ENCODE assay signal across 17 cellular contexts in the genomic region with DNA sequence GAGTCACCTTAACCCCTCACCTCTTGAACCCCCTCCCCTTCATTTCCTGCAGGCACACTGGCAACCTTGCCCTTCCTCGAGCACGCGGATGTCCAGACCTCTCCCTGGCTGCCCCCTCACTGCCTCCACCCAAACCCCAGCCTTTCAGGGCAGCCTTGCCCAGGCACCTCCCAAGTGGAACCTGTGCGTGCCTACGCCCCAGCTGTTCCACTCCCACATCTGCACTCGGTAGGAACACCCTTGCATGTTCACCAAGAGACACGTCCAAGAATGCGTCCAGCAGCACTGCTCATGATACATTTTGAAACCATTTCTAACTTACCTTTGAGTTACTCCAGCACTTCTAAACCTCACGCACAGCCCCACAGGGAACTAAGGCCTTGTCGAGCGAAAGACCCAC.
DNase-seq lines count a peak whose midpoint lies in the region; ATAC-seq and TF ChIP-seq lines count a peak whose summit lies in the region.
"Had no signal": no experiment of that assay in that cellular context is flagged by ENCODE, and none has a peak within 500 bp of the region (broad histone marks: within the 10 kb centered on the region; RNA-seq: fewer than 3 reads in every experiment).

No MANE protein-coding gene starts in this region.

- H3K4me1 ChIP-seq in GM23338 (ENCODE audit: insufficient read depth), result no peaks in the 10 kb centered on the region
- no peaks in the 10 kb centered on the region for H3K4me1 ChIP-seq in IMR-90 (ENCODE audit: control insufficient read depth, insufficient read depth, low read length)
- H3K4me1 ChIP-seq in spleen, result no peaks in the 10 kb centered on the region
- no peaks in the 10 kb centered on the region for H3K4me1 ChIP-seq in gastrocnemius medialis
- H3K4me1 ChIP-seq: HAP-1 had no signal

- H2BK20ac ChIP-seq in IMR-90 (ENCODE audit: low read depth, low read length), result no peak overlapping the region

- POLR2A ChIA-PET in IMR-90 (lab: Charles Lee; ENCODE audit: unreplicated experiment), result no interaction called here

- 86% methylated on average over 9 of the region's 11 CpGs; no CpG with 5 or more reads in 1 of the 2 experiments for WGBS in IMR-90 (ENCODE audit: extremely low coverage in 2 of 2, insufficient read length in 1 of 2), 2 experiments
- 82 to 95% (median 83%) methylated on average over 11 of the region's 11 CpGs for WGBS in spleen, 5 donors

- TF ChIP-seq POLR2A in IMR-90 (IDR thresholded peaks at IDR 0.05; ENCODE audit: low read depth, low read length), result no peak
- TF ChIP-seq POLR2A in spleen (IDR thresholded peaks at IDR 0.05), result no peak
- no peak for TF ChIP-seq POLR2A in gastrocnemius medialis (IDR thresholded peaks at IDR 0.05)

- BruUV-seq in IMR-90 (replicated peaks; lab: Mats Ljungman, UMichigan), result no TSS peak

- H3K27ac ChIP-seq in GM23338 (ENCODE audit: low read depth), result no peak overlapping the region
- no peak overlapping the region for H3K27ac ChIP-seq in IMR-90 (ENCODE audit: insufficient read depth, low read length)
- H3K27ac ChIP-seq in spleen, result no peak overlapping the region
- no peak overlapping the region for H3K27ac ChIP-seq in gastrocnemius medialis
- H3K27ac ChIP-seq: GM23248 had no signal

- no peak overlapping the region for H3K23ac ChIP-seq in IMR-90 (ENCODE audit: low read depth, low read length)

- no peak overlapping the region for H4K5ac ChIP-seq in IMR-90 (ENCODE audit: low read depth, low read length)

- H3K27ac Mint-ChIP-seq in GM23338 (no peak overlapping the region), neural crest cell (ENCODE audit: unreplicated experiment) (peak overlapping the region; percentile 59)
- H3K27ac Mint-ChIP-seq in activated CD8-positive, alpha-beta memory T cell treated with anti-CD3 and anti-CD28 coated beads, Interleukin-2, amount 10 ng/mL, durations not matched to agents 7 days and 5 days, result no peak overlapping the region
- H3K27ac Mint-ChIP-seq: HFFc6 had no signal

- H3K79me2 ChIP-seq in GM23338 (replicated peaks; ENCODE audit: insufficient read depth), result no peaks in the 10 kb centered on the region

- H3K36me3 Mint-ChIP-seq in GM23338 (ENCODE audit: low read depth) (no peaks in the 10 kb centered on the region), neural crest cell (ENCODE audit: low read depth) (no peaks in the 10 kb centered on the region)
- no peaks in the 10 kb centered on the region for H3K36me3 Mint-ChIP-seq in activated CD8-positive, alpha-beta memory T cell treated with anti-CD3 and anti-CD28 coated beads, Interleukin-2, amount 10 ng/mL, durations not matched to agents 7 days and 5 days
- H3K36me3 Mint-ChIP-seq: CD4-positive, alpha-beta memory T cell had no signal

- no peak for TF ChIP-seq RAD21 in IMR-90 (IDR thresholded peaks at IDR 0.05; ENCODE audit: low read length)

- H3K4ac ChIP-seq in IMR-90 (ENCODE audit: low read depth, low read length), result no peak overlapping the region

- TF ChIP-seq CTCF in GM23338 (conservative IDR thresholded peaks at IDR 0.05; ENCODE audit: low read depth in 2 of 2) (no peak), IMR-90 (conservative IDR thresholded peaks at IDR 0.05; ENCODE audit: low read depth, low read length) (no peak), neural crest cell (conservative IDR thresholded peaks at IDR 0.05) (no peak), spleen (IDR thresholded peaks at IDR 0.05 in 8 of 11, conservative IDR thresholded peaks at IDR 0.05 in 3 of 11) (no peak), gastrocnemius medialis (IDR thresholded peaks at IDR 0.05 in 4 of 5, conservative IDR thresholded peaks at IDR 0.05 in 1 of 5) (no peak)

- no peaks in the 10 kb centered on the region for H3F3A ChIP-seq in GM23338 (replicated peaks; ENCODE audit: low read depth)

- H3K4me2 ChIP-seq in GM23338 (no peak overlapping the region), IMR-90 (ENCODE audit: low read depth, low read length) (no peak overlapping the region)

- no peak overlapping the region for H3K4me3 Mint-ChIP-seq in GM23338
- no peak overlapping the region for H3K4me3 Mint-ChIP-seq in neural crest cell
- H3K4me3 Mint-ChIP-seq in activated CD8-positive, alpha-beta memory T cell treated with anti-CD3 and anti-CD28 coated beads, Interleukin-2, amount 10 ng/mL, durations not matched to agents 7 days and 5 days, result no peak overlapping the region
- H3K4me3 Mint-ChIP-seq: CD4-positive, alpha-beta memory T cell; HFFc6 had no signal

- H3K4me3 ChIP-seq in GM23338 (no peak overlapping the region), IMR-90 (ENCODE audit: insufficient read depth, low read depth, low read length) (no peak overlapping the region), spleen (no peak overlapping the region), gastrocnemius medialis (no peak overlapping the region)
- H3K4me3 ChIP-seq: GM23248, HAP-1 had no signal

- H3K9me3 Mint-ChIP-seq in GM23338, result no peaks in the 10 kb centered on the region
- H3K9me3 Mint-ChIP-seq in neural crest cell, result no peaks in the 10 kb centered on the region
- H3K9me3 Mint-ChIP-seq in activated CD8-positive, alpha-beta memory T cell treated with anti-CD3 and anti-CD28 coated beads, Interleukin-2, amount 10 ng/mL, durations not matched to agents 7 days and 5 days (ENCODE audit: low read depth), result no peaks in the 10 kb centered on the region
- H3K9me3 Mint-ChIP-seq: CD4-positive, alpha-beta memory T cell; HFFc6 had no signal

- no peaks in the 10 kb centered on the region for H3K27me3 Mint-ChIP-seq in GM23338 (ENCODE audit: insufficient read depth, low read depth, poor library complexity)
- no peaks in the 10 kb centered on the region for H3K27me3 Mint-ChIP-seq in neural crest cell (ENCODE audit: low read depth)
- peaks cover 2% of the 10 kb centered on the region for H3K27me3 Mint-ChIP-seq in activated CD8-positive, alpha-beta memory T cell treated with anti-CD3 and anti-CD28 coated beads, Interleukin-2, amount 10 ng/mL, durations not matched to agents 7 days and 5 days
- H3K27me3 Mint-ChIP-seq: CD4-positive, alpha-beta memory T cell had no signal

- H2AK5ac ChIP-seq in IMR-90 (ENCODE audit: low read depth, low read length), result no peak overlapping the region

- H3K36me3 ChIP-seq in GM23338 (ENCODE audit: insufficient read depth), result no peaks in the 10 kb centered on the region
- no peaks in the 10 kb centered on the region for H3K36me3 ChIP-seq in IMR-90 (ENCODE audit: control insufficient read depth, insufficient read depth, low read length)
- H3K36me3 ChIP-seq in spleen, result no peaks in the 10 kb centered on the region
- H3K36me3 ChIP-seq in gastrocnemius medialis, result no peaks in the 10 kb centered on the region
- H3K36me3 ChIP-seq: HAP-1 had no signal

- no peak overlapping the region for H3K14ac ChIP-seq in IMR-90 (replicated peaks; ENCODE audit: low read depth, low read length)

- no peak overlapping the region for H2BK5ac ChIP-seq in IMR-90 (ENCODE audit: low read depth, low read length, poor library complexity, severe bottlenecking)

- no peak overlapping the region for H4K91ac ChIP-seq in IMR-90 (ENCODE audit: insufficient read depth, low read depth, low read length)

- no peaks in the 10 kb centered on the region for H3K9me2 ChIP-seq in GM23338 (ENCODE audit: insufficient read depth)

- H3K9me3 ChIP-seq in IMR-90 (ENCODE audit: control insufficient read depth, insufficient read depth, low read length) (no peaks in the 10 kb centered on the region), spleen (no peaks in the 10 kb centered on the region), gastrocnemius medialis (no peaks in the 10 kb centered on the region)
- H3K9me3 ChIP-seq: HAP-1 had no signal

- no peak overlapping the region for H2AK9ac ChIP-seq in IMR-90 (replicated peaks; ENCODE audit: low read depth, low read length, poor library complexity)

- H3K4me1 Mint-ChIP-seq in GM23338 (peaks cover 7% of the 10 kb centered on the region; the same call in 2 of the 3 replicates), neural crest cell (no peaks in the 10 kb centered on the region)
- peaks cover 2% of the 10 kb centered on the region for H3K4me1 Mint-ChIP-seq in activated CD8-positive, alpha-beta memory T cell treated with anti-CD3 and anti-CD28 coated beads, Interleukin-2, amount 10 ng/mL, durations not matched to agents 7 days and 5 days

- H3K18ac ChIP-seq in IMR-90 (ENCODE audit: low read depth, low read length), result no peak overlapping the region

- in situ Hi-C loops in IMR-90 (cut with MboI; ENCODE audit: low sequenced_read_pairs), result no loop called here
- in situ Hi-C loops in gastrocnemius medialis (cut with MboI; ENCODE audit: low sequenced_read_pairs in 4 of 4), result no loop called here

- no peak overlapping the region for H2BK120ac ChIP-seq in IMR-90 (ENCODE audit: low read depth, low read length)

- DNase-seq in GM23338 (ENCODE audit: low spot score), result no peak
- DNase-seq in IMR-90, result no peak
- no peak for DNase-seq in neural crest cell (ENCODE audit: low read depth, low spot score)
- peak; percentile 54 for DNase-seq in spleen
- DNase-seq in activated CD8-positive, alpha-beta memory T cell treated with anti-CD3 and anti-CD28 coated beads, Interleukin-2, amount 10 ng/mL, durations not matched to agents 7 days and 5 days, result no peak
- no peak for DNase-seq in gastrocnemius medialis
- DNase-seq in GDM1 (lab: John Stamatoyannopoulos, UW), result no peak
- DNase-seq in NCI-H748 (lab: John Stamatoyannopoulos, UW; ENCODE audit: unreplicated experiment), result no peak
- DNase-seq: C1 segment of cervical spinal cord; Calu3; CD4-positive, alpha-beta memory T cell; COR-L47; DMS53; DMS79 treated with DMSO at 0.1 percent for 48 hours; GM23248; HFFc6 had no signal

- no peak overlapping the region for H2BK15ac ChIP-seq in IMR-90 (ENCODE audit: low read depth, low read length)

- no peak overlapping the region for H3K56ac ChIP-seq in IMR-90 (ENCODE audit: extremely low read depth, insufficient read depth, low read length)

- H4K8ac ChIP-seq in IMR-90 (ENCODE audit: low read depth in 2 of 2, low read length in 2 of 2), result no peak overlapping the region

- intact Hi-C loops in IMR-90 (cut with micrococcal nuclease), result no loop called here
- intact Hi-C loops in spleen (cut with DNase I; ENCODE audit: low total_unique reads), result no loop called here
- intact Hi-C loops in gastrocnemius medialis (cut with DNase I; ENCODE audit: low total_unique reads), result no loop called here

- CTCF ChIA-PET in IMR-90 (lab: Yijun Ruan, JAX), result no interaction called here
- CTCF ChIA-PET in activated CD8-positive, alpha-beta memory T cell treated with anti-CD3 and anti-CD28 coated beads, Interleukin-2, amount 10 ng/mL, durations not matched to agents 7 days and 5 days (lab: Charles Lee), result interaction anchor here (0.7 kb wide), 1 partner anchor 25 kb away, joined by 3 read pairs; no protein-coding TSS in a partner anchor

- H3K27me3 ChIP-seq in GM23338 (ENCODE audit: insufficient read depth) (no peaks in the 10 kb centered on the region), IMR-90 (ENCODE audit: control insufficient read depth, insufficient read depth, low read length) (peaks cover 5% of the 10 kb centered on the region), spleen (replicated peaks in 1 of 7) (no peaks in the 10 kb centered on the region), gastrocnemius medialis (no peaks in the 10 kb centered on the region)

- H3K79me1 ChIP-seq in IMR-90 (ENCODE audit: low read depth in 1 of 2, low read length in 2 of 2), result no peaks in the 10 kb centered on the region

- H3K9me1 ChIP-seq in IMR-90 (ENCODE audit: insufficient read depth, low read length), result no peaks in the 10 kb centered on the region

- dilution Hi-C loops in IMR-90 (cut with HindIII; ENCODE audit: low sequenced_read_pairs, unreplicated experiment), result no loop called here

- H2AFZ ChIP-seq in GM23338, result peak overlapping the region; percentile 32; the same call in 1 of the 2 replicates
- peak overlapping the region; percentile 9 for H2AFZ ChIP-seq in IMR-90 (replicated peaks; ENCODE audit: low read length, poor library complexity)
- H2AFZ ChIP-seq: GM23248 had no signal

- ATAC-seq in GM23338 (no peak), IMR-90 (ENCODE audit: low read depth) (no peak), gastrocnemius medialis (no peak)
- no peak for ATAC-seq in activated CD8-positive, alpha-beta memory T cell treated with anti-CD3 and anti-CD28 coated beads, Interleukin-2, amount 10 ng/mL, durations not matched to agents 7 days and 5 days

- H3K9ac ChIP-seq in IMR-90 (ENCODE audit: low read depth, low read length), result no peak overlapping the region
- H3K9ac ChIP-seq: GM23248 had no signal

- H4K20me1 ChIP-seq in GM23338 (replicated peaks; ENCODE audit: insufficient read depth) (no peaks in the 10 kb centered on the region), IMR-90 (ENCODE audit: insufficient read depth, low read length) (no peaks in the 10 kb centered on the region)
